10 cellular contexts compared by ENCODE assay signal in genomic region chr7:156612930-156613329, GRCh38. TPM values are rescaled to one million over a fixed set of nuclear protein-coding genes. Genes with fewer than 3 reads are reported as not detected.
DNase-seq lines count a peak whose midpoint lies in the region; ATAC-seq and TF ChIP-seq lines count a peak whose summit lies in the region.
"Had no signal": no experiment of that assay in that cellular context is flagged by ENCODE, and none has a peak within 500 bp of the region (broad histone marks: within the 10 kb centered on the region; RNA-seq: fewer than 3 reads in every experiment).

No MANE protein-coding gene starts in this region.

- H3K9me3 Mint-ChIP-seq in CD4-positive, alpha-beta memory T cell, result no peaks in the 10 kb centered on the region

- peaks cover 26 to 61% (median 40%) of the 10 kb centered on the region in 4 donors for H3K4me1 Mint-ChIP-seq in CD4-positive, alpha-beta memory T cell

- intact Hi-C loops in CD4-positive, alpha-beta memory T cell (cut with micrococcal nuclease), result loop anchor here (1.0 kb wide), 1 partner anchor 27 kb away; the partner anchor contains the start of gene RNF32
- intact Hi-C loops in body of pancreas (cut with DNase I), result no loop called here

- 85 to 94% methylated on average over 10 of the region's 10 CpGs for WGBS in body of pancreas, 2 donors

- no peak overlapping the region for H3K4me3 ChIP-seq in CD4-positive, alpha-beta memory T cell (ENCODE audit: low read length in 2 of 2)
- no peak overlapping the region for H3K4me3 ChIP-seq in body of pancreas
- H3K4me3 ChIP-seq: HAP-1 had no signal

- peak overlapping the region; percentile 43 to 91 (median 88) for H3K27ac Mint-ChIP-seq in CD4-positive, alpha-beta memory T cell

- H3K4me3 Mint-ChIP-seq in CD4-positive, alpha-beta memory T cell, result peak overlapping the region in 7 of 8 donors; percentile 2 to 72 (median 36)

- H3K9me3 ChIP-seq in CD4-positive, alpha-beta memory T cell (ENCODE audit: control insufficient read depth in 1 of 2, low read length in 2 of 2), result no peaks in the 10 kb centered on the region
- H3K9me3 ChIP-seq in body of pancreas, result no peaks in the 10 kb centered on the region
- H3K9me3 ChIP-seq: HAP-1 had no signal

- no peak for TF ChIP-seq POLR2A in body of pancreas (IDR thresholded peaks at IDR 0.05)

- peaks cover 9% of the 10 kb centered on the region for H3K27me3 ChIP-seq in CD4-positive, alpha-beta memory T cell (ENCODE audit: insufficient read depth, low read length)
- H3K27me3 ChIP-seq in body of pancreas, result no peaks in the 10 kb centered on the region

- peaks cover 30% of the 10 kb centered on the region for H3K4me1 ChIP-seq in CD4-positive, alpha-beta memory T cell (ENCODE audit: insufficient read depth, low read length)
- peaks cover 32% of the 10 kb centered on the region for H3K4me1 ChIP-seq in body of pancreas
- H3K4me1 ChIP-seq: HAP-1 had no signal

- no peak for TF ChIP-seq CTCF in body of pancreas (IDR thresholded peaks at IDR 0.05)

- CTCF ChIA-PET in CD4-positive, alpha-beta memory T cell (lab: Charles Lee; ENCODE audit: partially characterized antibody), result interaction anchor here (1.8 kb wide), 1 partner anchor 14 kb away, joined by 4 read pairs; no protein-coding TSS in a partner anchor

- peaks cover 0 to 2% of the 10 kb centered on the region in 2 donors for H3K36me3 Mint-ChIP-seq in CD4-positive, alpha-beta memory T cell

- POLR2A ChIA-PET in CD4-positive, alpha-beta memory T cell (lab: Charles Lee; ENCODE audit: partially characterized antibody), result interaction anchor here (0.7 to 1.6 kb wide), 3 partner anchors 26 to 281 kb away, joined by 3 to 15 read pairs (median 4); partner anchors contain the start of genes LMBR1 and RNF32

- H3K27me3 Mint-ChIP-seq in CD4-positive, alpha-beta memory T cell, result peaks cover 23 to 26% of the 10 kb centered on the region in 2 donors

- DNase-seq in CD4-positive, alpha-beta memory T cell, result peak; percentile 77 to 89 (median 83)
- peak; percentile 34 for DNase-seq in HT1080 (ENCODE audit: low read depth)
- DNase-seq in activated CD8-positive, alpha-beta memory T cell treated with anti-CD3 and anti-CD28 coated beads for 48 hours (ENCODE audit: low read depth in 2 of 3, low spot score in 2 of 3), result peak in 2 of 3 experiments; percentile 48 to 52
- peak; percentile 54 for DNase-seq in stimulated activated CD4-positive, alpha-beta T cell treated with anti-CD3 and anti-CD28 coated beads, Interleukin-12 subunit alpha, Interleukin-12 subunit beta, amount 100 ng/mL, for 4 hours
- no peak for DNase-seq in NCI-H2029 (lab: John Stamatoyannopoulos, UW)
- DNase-seq in body of pancreas, result no peak
- DNase-seq: NCI-H69 had no signal

- no peak overlapping the region for H3K27ac ChIP-seq in CD4-positive, alpha-beta memory T cell (ENCODE audit: low read depth, low read length)
- H3K27ac ChIP-seq in body of pancreas, result no peak overlapping the region

- no peaks in the 10 kb centered on the region for H3K36me3 ChIP-seq in CD4-positive, alpha-beta memory T cell (ENCODE audit: insufficient read depth, low read length)
- H3K36me3 ChIP-seq in body of pancreas (replicated peaks in 1 of 2; ENCODE audit: insufficient read depth in 1 of 2, low read depth in 2 of 2), result no peaks in the 10 kb centered on the region
- H3K36me3 ChIP-seq: HAP-1 had no signal

- ATAC-seq in HG03521 (IDR thresholded peaks at IDR 0.05; ENCODE audit: unreplicated experiment) (no peak), GM18861 (IDR thresholded peaks at IDR 0.05; ENCODE audit: unreplicated experiment) (no peak), body of pancreas (no peak)

RNA-seq across cellular contexts. Expression of gene RNF32, which starts 27.6 kb away (rescaled TPM):
- 1 to 10 TPM; 1.3 to 2.0 TPM for total RNA-seq in CD4-positive, alpha-beta memory T cell
- 1 to 10 TPM; 1.5 to 2.0 TPM for polyA plus RNA-seq in CD4-positive, alpha-beta memory T cell
- 1.2 and 1.7 TPM in 2 replicates for total RNA-seq in HT1080 (2014; rRNA removed; shearing (Covaris generic))
- polyA plus RNA-seq in HT1080 (2015; cell fraction: cytosol; rRNA removed), result 1.6 and 3.2 TPM in 2 replicates
- polyA plus RNA-seq in HT1080 (2015; cell fraction: nucleus; rRNA removed), result 1.7 and 2.8 TPM in 2 replicates
- total RNA-seq in body of pancreas, result under 1 TPM; 0.26 to 0.99 TPM

Comparison
In these comparisons a context has a peak if more than half of its experiments do, and no peak if none do; other contexts are left out.
1. DNase-seq: peak in CD4-positive, alpha-beta memory T cell (5 of 5), HT1080 (single experiment), activated CD8-positive, alpha-beta memory T cell treated with anti-CD3 and anti-CD28 coated beads for 48 hours (2 of 3) and stimulated activated CD4-positive, alpha-beta T cell treated with anti-CD3 and anti-CD28 coated beads, Interleukin-12 subunit alpha, Interleukin-12 subunit beta, amount 100 ng/mL, for 4 hours (single experiment); none in NCI-H2029 (single experiment) and body of pancreas (0 of 4).